26 cellular contexts compared by ENCODE assay signal in the genomic region with DNA sequence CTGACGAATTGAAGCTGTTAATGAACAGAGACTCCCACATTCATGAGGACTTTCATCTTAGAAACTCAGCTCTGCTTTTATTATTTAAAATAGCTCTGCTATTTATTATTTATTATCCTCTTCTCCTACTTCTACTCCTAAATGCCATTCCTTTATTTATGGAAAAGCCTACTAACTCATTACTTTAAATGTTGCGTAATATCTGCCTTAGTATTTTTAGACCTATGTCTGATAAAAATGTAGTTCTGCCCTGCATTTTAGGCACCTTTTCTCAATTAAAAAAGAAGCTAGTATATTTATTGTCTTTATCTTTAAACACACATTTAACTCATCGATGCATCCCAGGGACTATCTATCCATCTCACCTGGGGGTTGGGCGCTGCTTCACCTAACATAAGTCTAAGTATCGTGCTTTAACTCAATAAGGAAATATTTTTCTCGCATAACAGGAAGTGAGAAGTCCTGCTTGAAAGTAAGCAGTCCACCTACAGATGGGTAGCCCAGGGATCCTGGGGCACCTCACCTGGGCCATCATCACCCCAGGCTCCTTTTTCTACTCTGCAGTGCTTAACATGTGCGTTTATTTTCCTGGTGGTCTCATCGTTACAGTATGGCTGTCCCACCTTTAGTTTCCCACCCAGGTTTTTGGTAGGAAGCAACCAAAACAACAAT. TPM values are rescaled to one million over a fixed set of nuclear protein-coding genes. Genes with fewer than 3 reads are reported as not detected.
DNase-seq lines count a peak whose midpoint lies in the region; ATAC-seq lines count a peak whose summit lies in the region.
"Had no signal": no experiment of that assay in that cellular context is flagged by ENCODE, and none has a peak within 500 bp of the region (broad histone marks: within the 10 kb centered on the region; RNA-seq: fewer than 3 reads in every experiment).

No MANE protein-coding gene starts in this region.

- H3K4me1 Mint-ChIP-seq in T-helper 17 cell, result peaks cover 4% of the 10 kb centered on the region
- peaks cover 2% of the 10 kb centered on the region for H3K4me1 Mint-ChIP-seq in memory B cell

- H3K27ac ChIP-seq in GM23248 (peak overlapping the region; percentile 43), Karpas-422 (ENCODE audit: low read length) (no peak overlapping the region)
- H3K27ac ChIP-seq: ascending aorta, esophagus muscularis mucosa, foreskin keratinocyte, neutrophil, testis, WERI-Rb-1 had no signal

- WGBS in GM23248 (ENCODE audit: low coverage in 1 of 2, low lambda C conversion rate in 2 of 2, missing lambda C conversion rate in 2 of 2), 2 experiments, result 63 to 78% methylated on average over 8 of the region's 8 CpGs

- H2AFZ ChIP-seq in GM23248 (peak overlapping the region; percentile 32; the same call in 1 of the 2 replicates), Karpas-422 (ENCODE audit: low read length) (no peak overlapping the region)

- H3K27me3 Mint-ChIP-seq in T-helper 17 cell (peaks cover 19% of the 10 kb centered on the region), memory B cell (peaks cover 7% of the 10 kb centered on the region)
- H3K27me3 Mint-ChIP-seq: activated CD4-positive, alpha-beta memory T cell treated with anti-CD3 and anti-CD28 coated beads for 36 hours; progenitor cell of endocrine pancreas had no signal

- peaks cover 2% of the 10 kb centered on the region for H3K36me3 Mint-ChIP-seq in T-helper 17 cell (ENCODE audit: low read depth)
- no peaks in the 10 kb centered on the region for H3K36me3 Mint-ChIP-seq in memory B cell
- H3K36me3 Mint-ChIP-seq: activated CD4-positive, alpha-beta memory T cell treated with anti-CD3 and anti-CD28 coated beads for 36 hours; activated naive CD8-positive, alpha-beta T cell treated with anti-CD3 and anti-CD28 coated beads for 36 hours had no signal

- H3K4me2 ChIP-seq in GM23248 (ENCODE audit: unreplicated experiment), result no peak overlapping the region
- H3K4me2 ChIP-seq in Karpas-422 (ENCODE audit: low read depth, low read length, poor library complexity, severe bottlenecking), result no peak overlapping the region

- no peak overlapping the region for H3K4me3 Mint-ChIP-seq in T-helper 17 cell
- no peak overlapping the region for H3K4me3 Mint-ChIP-seq in memory B cell
- H3K4me3 Mint-ChIP-seq: activated CD4-positive, alpha-beta memory T cell treated with anti-CD3 and anti-CD28 coated beads for 36 hours; activated naive CD8-positive, alpha-beta T cell treated with anti-CD3 and anti-CD28 coated beads for 36 hours; effector memory CD8-positive, alpha-beta T cell had no signal

- H3K4me3 ChIP-seq in GM23248 (no peak overlapping the region), Karpas-422 (ENCODE audit: low read length) (no peak overlapping the region)
- H3K4me3 ChIP-seq: ascending aorta, esophagus muscularis mucosa, testis had no signal

- H3K9me2 ChIP-seq in GM23248 (ENCODE audit: insufficient read depth) (no peaks in the 10 kb centered on the region), Karpas-422 (replicated peaks; ENCODE audit: insufficient read depth, low read length) (no peaks in the 10 kb centered on the region)

- in situ Hi-C loops in GM23248 (cut with MboI), result loop anchor here (10.0 to 25.0 kb wide), 2 partner anchors 145 to 822 kb away; no protein-coding TSS in a partner anchor

- no peaks in the 10 kb centered on the region for H3K9me3 Mint-ChIP-seq in memory B cell
- H3K9me3 Mint-ChIP-seq: activated CD4-positive, alpha-beta memory T cell treated with anti-CD3 and anti-CD28 coated beads for 36 hours; activated naive CD8-positive, alpha-beta T cell treated with anti-CD3 and anti-CD28 coated beads for 36 hours; activated T-helper 2 cell treated with anti-CD3 and anti-CD28 coated beads, Interferon-gamma antibody, Interleukin-2, Interleukin-4, amounts not matched to agents 10 μg/mL and 5 μg/mL and 100 μg/mL, durations not matched to agents 14 hours and 24 hours and 36 hours; effector memory CD8-positive, alpha-beta T cell had no signal

- no peaks in the 10 kb centered on the region for H3K9me3 ChIP-seq in GM23248 (ENCODE audit: low read depth)
- no peaks in the 10 kb centered on the region for H3K9me3 ChIP-seq in Karpas-422 (ENCODE audit: low read length)
- no peaks in the 10 kb centered on the region for H3K9me3 ChIP-seq in T-helper 17 cell (ENCODE audit: control insufficient read depth, low read length, poor library complexity, severe bottlenecking)
- H3K9me3 ChIP-seq: ascending aorta, Caco-2, esophagus muscularis mucosa, neutrophil, testis had no signal

- H4K20me1 ChIP-seq in GM23248 (ENCODE audit: insufficient read depth) (no peaks in the 10 kb centered on the region), Karpas-422 (ENCODE audit: insufficient read depth, low read depth, low read length) (no peaks in the 10 kb centered on the region)

- H3K36me3 ChIP-seq in GM23248 (ENCODE audit: low read depth), result no peaks in the 10 kb centered on the region
- no peaks in the 10 kb centered on the region for H3K36me3 ChIP-seq in Karpas-422 (ENCODE audit: insufficient read depth, low read length)
- H3K36me3 ChIP-seq: ascending aorta, esophagus muscularis mucosa, neutrophil, WERI-Rb-1 had no signal

- DNase-seq in GM23248 (peak; percentile 14), Karpas-422 (peak; percentile 42), T-helper 17 cell (no peak), memory B cell (ENCODE audit: low spot score in 2 of 2) (no peak), NCI-H774 (lab: John Stamatoyannopoulos, UW) (no peak)
- no peak for DNase-seq in stimulated activated CD4-positive, alpha-beta T cell treated with anti-CD3 and anti-CD28 coated beads, Interleukin-2, amount 100 ng/mL, for 48 hours
- DNase-seq: activated CD4-positive, alpha-beta memory T cell treated with anti-CD3 and anti-CD28 coated beads for 36 hours; activated CD8-positive, alpha-beta memory T cell treated with anti-CD3 and anti-CD28 coated beads, Interleukin-2, amount 50 U/mL, for 4 hours; activated naive CD8-positive, alpha-beta T cell treated with anti-CD3 and anti-CD28 coated beads for 36 hours; Caco-2; cortex of kidney; GDM1; NCI-H226; Right ventricle myocardium superior; stimulated activated naive CD8-positive, alpha-beta T cell treated with anti-CD3 and anti-CD28 coated beads, Interleukin-15, Interleukin-2, amounts not matched to agents 100 U/mL and 50 U/mL, for 24 hours; T-helper 9 cell; testis; WERI-Rb-1 had no signal

- H3K4me1 ChIP-seq in GM23248 (ENCODE audit: insufficient read depth), result peaks cover 15% of the 10 kb centered on the region
- H3K4me1 ChIP-seq in Karpas-422 (ENCODE audit: low read length), result no peaks in the 10 kb centered on the region
- H3K4me1 ChIP-seq: ascending aorta, Caco-2, foreskin keratinocyte had no signal

- ATAC-seq in T-helper 17 cell (no peak), memory B cell (ENCODE audit: low read depth) (peak; percentile 26), HG03469 (IDR thresholded peaks at IDR 0.05; ENCODE audit: unreplicated experiment) (no peak)

- no peaks in the 10 kb centered on the region for H3K27me3 ChIP-seq in GM23248 (replicated peaks; ENCODE audit: insufficient read depth)
- no peaks in the 10 kb centered on the region for H3K27me3 ChIP-seq in Karpas-422 (ENCODE audit: low read length)
- H3K27me3 ChIP-seq: ascending aorta, esophagus muscularis mucosa, neutrophil, testis had no signal

- no peaks in the 10 kb centered on the region for H3F3A ChIP-seq in GM23248 (ENCODE audit: insufficient read depth)

- H3K9ac ChIP-seq in GM23248 (no peak overlapping the region), Karpas-422 (ENCODE audit: low read length) (no peak overlapping the region)

- H3K27ac Mint-ChIP-seq in T-helper 17 cell (peak overlapping the region; percentile 80), memory B cell (no peak overlapping the region)
- H3K27ac Mint-ChIP-seq: activated CD4-positive, alpha-beta memory T cell treated with anti-CD3 and anti-CD28 coated beads for 36 hours; activated naive CD8-positive, alpha-beta T cell treated with anti-CD3 and anti-CD28 coated beads for 36 hours; activated T-helper 2 cell treated with anti-CD3 and anti-CD28 coated beads, Interferon-gamma antibody, Interleukin-2, Interleukin-4, amounts not matched to agents 10 μg/mL and 5 μg/mL and 100 μg/mL, durations not matched to agents 14 hours and 24 hours and 36 hours; effector memory CD8-positive, alpha-beta T cell; progenitor cell of endocrine pancreas had no signal

- no peaks in the 10 kb centered on the region for H3K79me2 ChIP-seq in GM23248 (ENCODE audit: insufficient read depth)
- H3K79me2 ChIP-seq in Karpas-422 (ENCODE audit: low read length), result no peaks in the 10 kb centered on the region

RNA-seq across cellular contexts. Expression of a gene that starts 31.3 kb away (rescaled TPM):
- total RNA-seq in GM23248 (2014; rRNA removed; shearing (Covaris generic)), result not detected in 2 replicates
- polyA plus RNA-seq in GM23248 (2016; fragmentation: Nextera tagmentation; extraction: Ambion mirVana), result 0.25 TPM in 1 of 2 replicates, not detected in the other
- total RNA-seq in Karpas-422 (2014; rRNA removed; shearing (Covaris generic); ENCODE audit: low replicate concordance), result 0.72 and 8.4 TPM in 2 replicates
- 1 to 10 TPM; 2.1 to 3.5 TPM for total RNA-seq in T-helper 17 cell

Comparison
In these comparisons a context has a peak if more than half of its experiments do, and no peak if none do; other contexts are left out.
1. DNase-seq: peak in GM23248 (single experiment) and Karpas-422 (single experiment); none in T-helper 17 cell (0 of 3), memory B cell (0 of 2), stimulated activated CD4-positive, alpha-beta T cell treated with anti-CD3 and anti-CD28 coated beads, Interleukin-2, amount 100 ng/mL, for 48 hours (0 of 2) and NCI-H774 (single experiment).